Comparison of ENCODE assay signal across 18 cellular contexts in the genomic region with DNA sequence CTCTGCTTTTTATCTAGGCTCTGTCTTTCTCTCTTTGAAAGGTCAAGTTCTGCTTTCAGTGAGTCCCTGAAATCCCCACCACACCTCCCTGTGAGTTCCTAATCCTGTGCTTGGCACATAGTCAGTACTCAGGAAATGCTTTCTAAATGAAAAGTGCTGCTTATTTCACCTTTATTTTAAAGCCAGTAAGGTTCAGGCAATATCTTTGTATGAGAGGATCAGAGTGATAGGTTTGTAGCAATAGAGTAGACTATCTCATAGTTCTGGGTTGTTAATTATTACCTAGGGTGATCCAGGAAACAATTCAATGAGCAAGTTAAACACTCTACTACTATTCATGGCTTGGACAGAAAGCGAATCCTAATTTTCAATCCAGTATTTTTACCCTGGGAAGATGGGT. TPM values are rescaled to one million over a fixed set of nuclear protein-coding genes. Genes with fewer than 3 reads are reported as not detected.
A peak's percentile ranks its signal among the peaks of the same experiment; 100 is the strongest.
DNase-seq lines count a peak whose midpoint lies in the region; ATAC-seq, FAIRE-seq and TF ChIP-seq lines count a peak whose summit lies in the region.
"Had no signal": no experiment of that assay in that cellular context is flagged by ENCODE, and none has a peak within 500 bp of the region (broad histone marks: within the 10 kb centered on the region; RNA-seq: fewer than 3 reads in every experiment).

No MANE protein-coding gene starts in this region.

- ATAC-seq in A549 (peak; percentile 57 to 66; a peak in 5 of 6 replicates), HG02759 (IDR thresholded peaks at IDR 0.05; ENCODE audit: unreplicated experiment) (peak; percentile 68), right lobe of liver (peak; percentile 90 to 93 (median 92)), aorta (ENCODE audit: low FRiP score) (no peak), GM18873 (IDR thresholded peaks at IDR 0.05; ENCODE audit: low FRiP score, unreplicated experiment) (no peak)
- ATAC-seq: CD8-positive, alpha-beta T cell; gastrocnemius medialis; stimulated activated naive CD8-positive, alpha-beta T cell treated with anti-CD3 and anti-CD28 coated beads, Interleukin-15, amount 100 ng/mL, for 72 hours had no signal

- H3K27me3 ChIP-seq in right lobe of liver, result no peaks in the 10 kb centered on the region
- H3K27me3 ChIP-seq in aorta (ENCODE audit: control insufficient read depth in 1 of 2, insufficient read depth in 2 of 2, low read length in 1 of 2), result no peaks in the 10 kb centered on the region
- H3K27me3 ChIP-seq: gastrocnemius medialis, MG63 had no signal

- H3K9me3 ChIP-seq in A549 (no peaks in the 10 kb centered on the region), right lobe of liver (no peaks in the 10 kb centered on the region), aorta (ENCODE audit: control insufficient read depth, low read length) (no peaks in the 10 kb centered on the region)
- H3K9me3 ChIP-seq: gastrocnemius medialis, MG63 had no signal

- POLR2A ChIA-PET in A549 (lab: Yijun Ruan, JAX), result no interaction called here

- H3K4me3 Mint-ChIP-seq in brain, result peak overlapping the region in 1 of 5 experiments; percentile 36
- H3K4me3 Mint-ChIP-seq: CD8-positive, alpha-beta T cell; neural crest cell; stimulated activated naive CD8-positive, alpha-beta T cell treated with anti-CD3 and anti-CD28 coated beads, Interleukin-15, amount 100 ng/mL, for 72 hours had no signal

- intact Hi-C loops in right lobe of liver (cut with DNase I), result no loop called here
- intact Hi-C loops in aorta (cut with DNase I), result loop anchor here in 1 of 2 donors (10.0 kb wide), 1 partner anchor 134 kb away; no protein-coding TSS in a partner anchor

- 4% methylated on average over 1 of the region's 1 CpG for WGBS in A549 (ENCODE audit: missing lambda C conversion rate)
- WGBS in right lobe of liver (ENCODE audit: insufficient coverage, low coverage, low lambda C conversion rate, missing lambda C conversion rate), result 21% methylated on average over 1 of the region's 1 CpG
- WGBS in aorta, 2 donors, result 90 to 94% methylated on average over 1 of the region's 1 CpG

- H3K4me2 ChIP-seq in A549, result peak overlapping the region; percentile 81

- H3K36me3 Mint-ChIP-seq in brain, result no peaks in the 10 kb centered on the region
- H3K36me3 Mint-ChIP-seq: CD8-positive, alpha-beta T cell had no signal

- peak overlapping the region; percentile 81 to 87 for H3K27ac ChIP-seq in A549
- no peak overlapping the region for H3K27ac ChIP-seq in right lobe of liver
- no peak overlapping the region for H3K27ac ChIP-seq in aorta (ENCODE audit: low read depth in 1 of 2, low read length in 2 of 2)
- H3K27ac ChIP-seq: gastrocnemius medialis had no signal

- H3K9me3 Mint-ChIP-seq in brain, result peaks cover 0 to 5% (median 0%) of the 10 kb centered on the region in 5 experiments
- H3K9me3 Mint-ChIP-seq: CD8-positive, alpha-beta T cell; neural crest cell; stimulated activated naive CD8-positive, alpha-beta T cell treated with anti-CD3 and anti-CD28 coated beads, Interleukin-15, amount 100 ng/mL, for 72 hours had no signal

- no peak for TF ChIP-seq RAD21 in A549 (conservative IDR thresholded peaks at IDR 0.05 in 1 of 2, IDR thresholded peaks at IDR 0.05 in 1 of 2)

- FAIRE-seq in A549 (lab: Jason Lieb, UNC) (no peak), frontal cortex (lab: Jason Lieb, UNC) (no peak)
- FAIRE-seq: endothelial cell of umbilical vein had no signal

- H3K27me3 Mint-ChIP-seq in brain, result peaks cover 34% of the 10 kb centered on the region

- DNase-seq in A549 (ENCODE audit: low read depth in 1 of 2, low spot score in 1 of 2) (peak in 1 of 2 experiments; percentile 49), right lobe of liver (no peak), frontal cortex (ENCODE audit: low spot score in 2 of 2) (no peak), aorta (no peak), SKM-1 treated with dmso at 0.1 percent for 144 hours (lab: John Stamatoyannopoulos, UW; ENCODE audit: unreplicated experiment) (no peak)
- DNase-seq: activated CD4-positive, alpha-beta T cell treated with anti-CD3 and anti-CD28 coated beads for 1 hour; activated effector memory CD4-positive, alpha-beta T cell treated with anti-CD3 and anti-CD28 coated beads, Interleukin-2, amount 50 U/mL, for 16 hours; CD8-positive, alpha-beta T cell; gastrocnemius medialis; MG63; SIG-M5; stimulated activated naive CD8-positive, alpha-beta T cell treated with anti-CD3 and anti-CD28 coated beads, Interleukin-15, amount 100 ng/mL, for 72 hours; T-helper 9 cell had no signal

- TF ChIP-seq POLR2A in A549 (IDR thresholded peaks at IDR 0.05; ENCODE audit: low read length) (no peak), right lobe of liver (IDR thresholded peaks at IDR 0.05) (no peak)

- H3K4me3 ChIP-seq in A549 (peak overlapping the region; percentile 5; the same call in 1 of the 3 replicates), right lobe of liver (no peak overlapping the region), aorta (ENCODE audit: low read length in 2 of 2) (no peak overlapping the region)
- H3K4me3 ChIP-seq: gastrocnemius medialis, MG63 had no signal

- peak overlapping the region in 3 of 5 experiments; percentile 12 to 71 (median 57) for H3K27ac Mint-ChIP-seq in brain
- H3K27ac Mint-ChIP-seq: CD8-positive, alpha-beta T cell; stimulated activated naive CD8-positive, alpha-beta T cell treated with anti-CD3 and anti-CD28 coated beads, Interleukin-15, amount 100 ng/mL, for 72 hours had no signal

- TF ChIP-seq EP300 in A549 (IDR thresholded peaks at IDR 0.05), result no peak

- CTCF ChIA-PET in A549 (lab: Yijun Ruan, JAX), result no interaction called here

- H3K36me3 ChIP-seq in right lobe of liver, result no peaks in the 10 kb centered on the region
- H3K36me3 ChIP-seq in aorta (ENCODE audit: control insufficient read depth in 1 of 2, insufficient read depth in 2 of 2, low read length in 1 of 2), result no peaks in the 10 kb centered on the region
- H3K36me3 ChIP-seq: gastrocnemius medialis, MG63 had no signal

- peaks cover 82% of the 10 kb centered on the region for H3K4me1 ChIP-seq in A549
- peaks cover 0 to 12% (median 2%) of the 10 kb centered on the region in 4 donors for H3K4me1 ChIP-seq in right lobe of liver
- no peaks in the 10 kb centered on the region for H3K4me1 ChIP-seq in aorta (ENCODE audit: control insufficient read depth in 1 of 2, insufficient read depth in 2 of 2, low read length in 2 of 2)
- H3K4me1 ChIP-seq: gastrocnemius medialis had no signal

- H3K4me1 Mint-ChIP-seq in brain, result peaks cover 21% of the 10 kb centered on the region
- H3K4me1 Mint-ChIP-seq: stimulated activated naive CD8-positive, alpha-beta T cell treated with anti-CD3 and anti-CD28 coated beads, Interleukin-15, amount 100 ng/mL, for 72 hours had no signal

- TF ChIP-seq CTCF in A549 (IDR thresholded peaks at IDR 0.05) (no peak), brain (conservative IDR thresholded peaks at IDR 0.05) (no peak), right lobe of liver (IDR thresholded peaks at IDR 0.05) (no peak)

TF ChIP-seq in A549, 52 proteins besides CTCF, POLR2A, EP300 and RAD21 (continues in another document):
- no peak for TF ChIP-seq ZSCAN20 (CRISPR knock-in tag; IDR thresholded peaks at IDR 0.05)
- TF ChIP-seq RARB (CRISPR knock-in tag; IDR thresholded peaks at IDR 0.05), result no peak
- TF ChIP-seq KDM5A (IDR thresholded peaks at IDR 0.05), result no peak
- no peak for TF ChIP-seq E2F6 (IDR thresholded peaks at IDR 0.05; ENCODE audit: borderline replicate concordance, low read depth)
- TF ChIP-seq TFCP2L1 (CRISPR knock-in tag; IDR thresholded peaks at IDR 0.05), result no peak
- TF ChIP-seq, protein P1, sequence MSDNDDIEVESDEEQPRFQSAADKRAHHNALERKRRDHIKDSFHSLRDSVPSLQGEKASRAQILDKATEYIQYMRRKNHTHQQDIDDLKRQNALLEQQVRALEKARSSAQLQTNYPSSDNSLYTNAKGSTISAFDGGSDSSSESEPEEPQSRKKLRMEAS (IDR thresholded peaks at IDR 0.05), result no peak
- no peak for TF ChIP-seq ZNF302 (CRISPR knock-in tag; IDR thresholded peaks at IDR 0.05)
- TF ChIP-seq, protein P2, sequence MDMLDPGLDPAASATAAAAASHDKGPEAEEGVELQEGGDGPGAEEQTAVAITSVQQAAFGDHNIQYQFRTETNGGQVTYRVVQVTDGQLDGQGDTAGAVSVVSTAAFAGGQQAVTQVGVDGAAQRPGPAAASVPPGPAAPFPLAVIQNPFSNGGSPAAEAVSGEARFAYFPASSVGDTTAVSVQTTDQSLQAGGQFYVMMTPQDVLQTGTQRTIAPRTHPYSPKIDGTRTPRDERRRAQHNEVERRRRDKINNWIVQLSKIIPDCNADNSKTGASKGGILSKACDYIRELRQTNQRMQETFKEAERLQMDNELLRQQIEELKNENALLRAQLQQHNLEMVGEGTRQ (IDR thresholded peaks at IDR 0.05), result no peak
- no peak for TF ChIP-seq CBX2 (IDR thresholded peaks at IDR 0.05; ENCODE audit: borderline replicate concordance, low read depth)
- TF ChIP-seq MAZ (IDR thresholded peaks at IDR 0.05; ENCODE audit: borderline replicate concordance, low read depth, low read length), result no peak
- TF ChIP-seq JUNB (IDR thresholded peaks at IDR 0.05), result no peak
- TF ChIP-seq, protein P3, sequence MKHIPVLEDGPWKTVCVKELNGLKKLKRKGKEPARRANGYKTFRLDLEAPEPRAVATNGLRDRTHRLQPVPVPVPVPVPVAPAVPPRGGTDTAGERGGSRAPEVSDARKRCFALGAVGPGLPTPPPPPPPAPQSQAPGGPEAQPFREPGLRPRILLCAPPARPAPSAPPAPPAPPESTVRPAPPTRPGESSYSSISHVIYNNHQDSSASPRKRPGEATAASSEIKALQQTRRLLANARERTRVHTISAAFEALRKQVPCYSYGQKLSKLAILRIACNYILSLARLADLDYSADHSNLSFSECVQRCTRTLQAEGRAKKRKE (CRISPR knock-in tag; IDR thresholded peaks at IDR 0.05; ENCODE audit: low read depth), result no peak
- no peak for TF ChIP-seq FOSB (CRISPR knock-in tag; IDR thresholded peaks at IDR 0.05)
- TF ChIP-seq NR3C1 (IDR thresholded peaks at IDR 0.05), result no peak
- TF ChIP-seq HEYL (CRISPR knock-in tag; IDR thresholded peaks at IDR 0.05), result no peak
- TF ChIP-seq ZC3H11A (IDR thresholded peaks at IDR 0.05), result no peak

RNA-seq across cellular contexts. Expression of gene LAMB1, which starts 7.4 kb away (rescaled TPM):
- 162 and 208 TPM in 2 replicates for polyA plus RNA-seq in A549 (2011; rRNA removed)
- 66.5 and 67.3 TPM in 2 replicates for polyA plus RNA-seq in A549 (2012; cell fraction: cytosol; rRNA removed)
- 349 and 365 TPM in 2 replicates for polyA plus RNA-seq in A549 (2012; cell fraction: nucleus; rRNA removed)
- 142 to 159 TPM (median 143 TPM) in 3 replicates for polyA plus RNA-seq in A549 (2017; fragmentation: RNase III; extraction: RNeasy Plus Mini Kit Qiagen cat#74134 plus additional on column Dnase treatment)
- 395 and 408 TPM in 2 replicates for polyA minus RNA-seq in A549 (2011; rRNA and poly(A)+ RNA removed)
- 11.2 TPM for polyA plus RNA-seq in brain (ENCODE audit: insufficient read depth, low read depth, low replicate concordance)
- total RNA-seq in right lobe of liver, result 10 to 100 TPM; 14.9 to 61.0 (median 28.9) TPM
- total RNA-seq in frontal cortex, result 30.2 TPM
- 100 to 1,000 TPM; 120 to 196 TPM for total RNA-seq in aorta
- 100 to 1,000 TPM in 1 of 2 donors, 10 to 100 TPM in 1; 32.3 to 237 TPM for polyA plus RNA-seq in aorta
- total RNA-seq: CD8-positive, alpha-beta T cell had no signal

Comparison
In these comparisons a context has a peak if more than half of its experiments do, and no peak if none do; other contexts are left out.
1. ATAC-seq: peak in A549 (2 of 2), HG02759 (single experiment) and right lobe of liver (4 of 4); none in aorta (single experiment) and GM18873 (single experiment).
2. H3K27ac ChIP-seq: peak in A549 (2 of 2); none in right lobe of liver (0 of 3) and aorta (0 of 2).